In genomic region chr12:29220632-29221336, GRCh38 we compare ENCODE assay signal across 1 cellular context.
TF ChIP-seq lines count a peak whose summit lies in the region.

No MANE protein-coding gene starts in this region.

TF ChIP-seq in HepG2, 621 proteins besides CTCF, POLR2A, EP300 and RAD21 (continued from another document):
- TF ChIP-seq, protein P1, sequence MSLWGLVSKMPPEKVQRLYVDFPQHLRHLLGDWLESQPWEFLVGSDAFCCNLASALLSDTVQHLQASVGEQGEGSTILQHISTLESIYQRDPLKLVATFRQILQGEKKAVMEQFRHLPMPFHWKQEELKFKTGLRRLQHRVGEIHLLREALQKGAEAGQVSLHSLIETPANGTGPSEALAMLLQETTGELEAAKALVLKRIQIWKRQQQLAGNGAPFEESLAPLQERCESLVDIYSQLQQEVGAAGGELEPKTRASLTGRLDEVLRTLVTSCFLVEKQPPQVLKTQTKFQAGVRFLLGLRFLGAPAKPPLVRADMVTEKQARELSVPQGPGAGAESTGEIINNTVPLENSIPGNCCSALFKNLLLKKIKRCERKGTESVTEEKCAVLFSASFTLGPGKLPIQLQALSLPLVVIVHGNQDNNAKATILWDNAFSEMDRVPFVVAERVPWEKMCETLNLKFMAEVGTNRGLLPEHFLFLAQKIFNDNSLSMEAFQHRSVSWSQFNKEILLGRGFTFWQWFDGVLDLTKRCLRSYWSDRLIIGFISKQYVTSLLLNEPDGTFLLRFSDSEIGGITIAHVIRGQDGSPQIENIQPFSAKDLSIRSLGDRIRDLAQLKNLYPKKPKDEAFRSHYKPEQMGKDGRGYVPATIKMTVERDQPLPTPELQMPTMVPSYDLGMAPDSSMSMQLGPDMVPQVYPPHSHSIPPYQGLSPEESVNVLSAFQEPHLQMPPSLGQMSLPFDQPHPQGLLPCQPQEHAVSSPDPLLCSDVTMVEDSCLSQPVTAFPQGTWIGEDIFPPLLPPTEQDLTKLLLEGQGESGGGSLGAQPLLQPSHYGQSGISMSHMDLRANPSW (CRISPR knock-in tag; IDR thresholded peaks at IDR 0.05; ENCODE audit: borderline replicate concordance) = no peak
- no peak for TF ChIP-seq ASH2L (IDR thresholded peaks at IDR 0.05; ENCODE audit: insufficient read length, low read depth, low read length)
- TF ChIP-seq ZNF367 (CRISPR knock-in tag; IDR thresholded peaks at IDR 0.05; ENCODE audit: borderline replicate concordance) = no peak
- TF ChIP-seq TBP (CRISPR knock-in tag; IDR thresholded peaks at IDR 0.05) = no peak
- no peak for TF ChIP-seq HNF1A (IDR thresholded peaks at IDR 0.05; ENCODE audit: low read depth)
- no peak for TF ChIP-seq HNF1A (CRISPR knock-in tag; IDR thresholded peaks at IDR 0.05; ENCODE audit: borderline replicate concordance)
- TF ChIP-seq FOXA3 (CRISPR knock-in tag; IDR thresholded peaks at IDR 0.05) = no peak
- TF ChIP-seq ZNF496 (CRISPR knock-in tag; IDR thresholded peaks at IDR 0.05; ENCODE audit: insufficient replicate concordance) = no peak
- no peak for TF ChIP-seq ZNF282 (IDR thresholded peaks at IDR 0.05; ENCODE audit: partially characterized antibody)
